Comparison of ENCODE assay signal across 1 cellular context in genomic region chr2:39243469-39244123, GRCh38.
TF ChIP-seq lines count a peak whose summit lies in the region.

Gene CDKL4 (minus strand): TSS chr2:39243970.

TF ChIP-seq in HepG2, 621 proteins besides CTCF, POLR2A, EP300 and RAD21 (continued from another document):
- TF ChIP-seq AGO2 (optimal IDR thresholded peaks at IDR 0.05; ENCODE audit: low read depth, low read length), result peak; percentile 44
TF ChIP-seq in HepG2: peak in this region for 2.
